ENCODE assay signal across 8 cellular contexts in the genomic region with DNA sequence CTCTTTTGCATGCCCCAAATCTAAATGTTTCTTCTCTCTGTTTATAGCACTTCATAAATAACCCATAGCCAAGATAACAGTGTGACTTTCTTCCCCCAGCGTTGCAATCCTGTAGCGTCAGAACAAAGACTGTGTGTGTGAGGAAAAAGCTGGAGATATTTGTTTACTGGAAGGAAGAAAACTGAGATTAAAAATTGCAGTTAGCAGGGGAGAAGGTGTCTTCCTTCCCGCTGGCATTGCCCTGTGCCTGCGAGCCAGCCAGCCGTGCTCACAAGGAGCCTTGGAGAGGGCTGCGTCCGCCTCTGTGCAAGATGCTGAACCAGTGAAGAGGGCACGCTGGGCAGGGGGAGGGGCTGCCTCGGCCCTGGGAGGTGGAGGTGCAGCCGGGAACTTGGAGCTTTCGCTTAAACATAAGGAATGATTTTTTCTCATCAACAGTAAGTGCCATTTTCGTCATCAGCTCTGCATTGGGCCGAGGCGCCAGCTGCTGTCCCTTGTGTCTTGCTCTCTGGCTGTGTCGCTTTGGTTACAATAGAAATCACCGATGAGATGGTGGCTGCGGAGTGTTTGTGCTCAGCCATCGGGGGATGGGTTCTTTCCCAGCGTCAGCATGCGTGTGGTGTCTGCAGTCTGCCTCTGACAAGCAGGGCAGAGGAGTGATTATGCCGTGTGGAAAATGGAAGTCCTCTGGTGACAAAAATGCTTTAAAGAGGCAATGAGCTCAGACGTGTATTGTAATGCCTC.
DNase-seq lines count a peak whose midpoint lies in the region; ATAC-seq and TF ChIP-seq lines count a peak whose summit lies in the region.

No MANE protein-coding gene starts in this region.

- H3K9me3 ChIP-seq in H9 (ENCODE audit: control insufficient read depth, low read depth, low read length) (no peaks in the 10 kb centered on the region), thymus (ENCODE audit: control insufficient read depth) (no peaks in the 10 kb centered on the region)

- H3K4me1 ChIP-seq in H9 (ENCODE audit: insufficient read depth, low read length) (no peaks in the 10 kb centered on the region; the same call in 1 of the 2 replicates), thymus (ENCODE audit: control insufficient read depth, insufficient read depth, low read length) (peaks cover 41% of the 10 kb centered on the region)

- no peak overlapping the region for H2BK20ac ChIP-seq in H9 (ENCODE audit: low read depth, low read length, poor library complexity, severe bottlenecking)

- H2AFZ ChIP-seq in H9 (ENCODE audit: low read length): no peak overlapping the region

- DNase-seq in COLO829 (ENCODE audit: low spot score) (peak; percentile 19), H9 (peak; percentile 67), NCI-H524 treated with DMSO at 0.1 percent for 48 hours (lab: John Stamatoyannopoulos, UW) (peak; percentile 98), dorsolateral prefrontal cortex (peak; percentile 60 to 89 (median 82)), memory B cell (ENCODE audit: low spot score in 2 of 2) (peak in 1 of 2 donors; percentile 28)

- TF ChIP-seq CTCF in H9 (conservative IDR thresholded peaks at IDR 0.05) (no peak), dorsolateral prefrontal cortex (IDR thresholded peaks at IDR 0.05 in 54 of 56, conservative IDR thresholded peaks at IDR 0.05 in 2 of 56; ENCODE audit: low read depth in 1 of 56, partially characterized antibody in 56 of 56) (peak in 2 of 56 donors; percentile 12)

- no peak overlapping the region for H2BK120ac ChIP-seq in H9 (ENCODE audit: low read depth, low read length, poor library complexity, severe bottlenecking)

- H3K4ac ChIP-seq in H9 (ENCODE audit: low read depth, low read length): no peak overlapping the region

- H3K36me3 Mint-ChIP-seq in H9 (ENCODE audit: insufficient read depth in 1 of 3, low read depth in 3 of 3) (peaks cover 3 to 12% (median 8%) of the 10 kb centered on the region in 3 experiments; a peak in 3 of 7 replicates), memory B cell (peaks cover 2% of the 10 kb centered on the region)

- H3K4me1 Mint-ChIP-seq in H9 (peaks cover 77 to 79% of the 10 kb centered on the region in 2 experiments), memory B cell (peaks cover 34% of the 10 kb centered on the region)

- H3K27me3 ChIP-seq in H9 (ENCODE audit: insufficient read depth, low read length): no peaks in the 10 kb centered on the region
- no peaks in the 10 kb centered on the region for H3K27me3 ChIP-seq in dorsolateral prefrontal cortex
- H3K27me3 ChIP-seq in thymus (ENCODE audit: control insufficient read depth, insufficient read depth): no peaks in the 10 kb centered on the region

- H3K36me3 ChIP-seq in thymus (ENCODE audit: control insufficient read depth, insufficient read depth): peaks cover 6% of the 10 kb centered on the region

- H3K9me3 Mint-ChIP-seq in H9 (no peaks in the 10 kb centered on the region; a peak in 1 of 5 replicates), memory B cell (peaks cover under 1% of the 10 kb centered on the region)

- no CpG with 5 or more reads among the region's 22 CpGs for WGBS in H9 (ENCODE audit: extremely low coverage, insufficient read length, low lambda C conversion rate)
- 34% methylated on average over 22 of the region's 22 CpGs for WGBS in thymus

- H4K5ac ChIP-seq in H9 (ENCODE audit: insufficient read length, low read depth, low read length): no peak overlapping the region

- H2AK5ac ChIP-seq in H9 (ENCODE audit: insufficient read length, low read length): no peak overlapping the region

- peak overlapping the region; percentile 49 for H3K4me2 ChIP-seq in H9 (ENCODE audit: insufficient read depth, insufficient read length, low read length)

- H2BK15ac ChIP-seq in H9 (ENCODE audit: low read depth, low read length): no peak overlapping the region

- 0 out of 2 replicates have a peak overlapping the region, but pooled peaks have one; percentile 46 for H3K14ac ChIP-seq in H9 (ENCODE audit: insufficient read depth, low read length)

- H3K18ac ChIP-seq in H9 (ENCODE audit: insufficient read length, low read depth, low read length): peak overlapping the region; percentile 0

- H3K23me2 ChIP-seq in H9 (ENCODE audit: insufficient read length, low read depth, low read length, poor library complexity, severe bottlenecking): peaks cover 4% of the 10 kb centered on the region

- H4K20me1 ChIP-seq in H9 (ENCODE audit: control insufficient read depth, insufficient read depth, insufficient read length): no peaks in the 10 kb centered on the region

- H4K91ac ChIP-seq in H9 (ENCODE audit: insufficient read length, low read depth, low read length): no peak overlapping the region

- H3K27ac Mint-ChIP-seq in H9 (peak overlapping the region in 1 of 3 experiments; percentile 78; a peak in 2 of 7 replicates), memory B cell (peak overlapping the region; percentile 98)

- no peaks in the 10 kb centered on the region for H3K79me1 ChIP-seq in H9 (ENCODE audit: insufficient read depth, low read depth, low read length, poor library complexity, severe bottlenecking)

- H3K56ac ChIP-seq in H9 (ENCODE audit: insufficient read length, low read depth, low read length): no peak overlapping the region

- H3K4me3 ChIP-seq in dorsolateral prefrontal cortex (peak overlapping the region; percentile 38 to 78 (median 61)), thymus (ENCODE audit: low read length) (peak overlapping the region; percentile 44)

- no peak overlapping the region for H3K9ac ChIP-seq in H9 (ENCODE audit: extremely low read depth, insufficient read length, low read length)

- H3K23ac ChIP-seq in H9 (ENCODE audit: insufficient read length, low read depth, low read length): no peak overlapping the region

- no peak overlapping the region for H3K27ac ChIP-seq in H9 (ENCODE audit: insufficient read length, low read depth, low read length)
- peak overlapping the region in 58 of 59 donors; percentile 18 to 97 (median 87) for H3K27ac ChIP-seq in dorsolateral prefrontal cortex
- peak overlapping the region; percentile 31 for H3K27ac ChIP-seq in thymus (ENCODE audit: low read depth)

- H3K27me3 Mint-ChIP-seq in H9 (ENCODE audit: low read depth) (no peaks in the 10 kb centered on the region), memory B cell (no peaks in the 10 kb centered on the region)

- H2BK5ac ChIP-seq in H9 (ENCODE audit: insufficient read length, low read length): no peak overlapping the region

- H4K8ac ChIP-seq in H9 (replicated peaks; ENCODE audit: insufficient read length, low read depth, low read length): no peak overlapping the region

- intact Hi-C loops in dorsolateral prefrontal cortex (cut with DNase I): loop anchor here in 1 of 2 donors (1.0 kb wide), 1 partner anchor 23 kb away; no protein-coding TSS in a partner anchor

- peak overlapping the region; percentile 71 to 79 for H3K4me3 Mint-ChIP-seq in H9
- peak overlapping the region; percentile 82 for H3K4me3 Mint-ChIP-seq in memory B cell

- no peaks in the 10 kb centered on the region for H3K79me2 ChIP-seq in H9 (ENCODE audit: insufficient read depth, low read length)

- H2BK12ac ChIP-seq in H9 (ENCODE audit: insufficient read length, low read depth, low read length): no peak overlapping the region

- no peak overlapping the region for H3T11ph ChIP-seq in H9 (ENCODE audit: low read length)

- ATAC-seq in memory B cell (ENCODE audit: low read depth) (peak; percentile 74), GM21526 (IDR thresholded peaks at IDR 0.05; ENCODE audit: low FRiP score, unreplicated experiment) (no peak), GM18873 (IDR thresholded peaks at IDR 0.05; ENCODE audit: low FRiP score, unreplicated experiment) (no peak)
